Comparison of ENCODE assay signal across 12 cellular contexts in the genomic region with DNA sequence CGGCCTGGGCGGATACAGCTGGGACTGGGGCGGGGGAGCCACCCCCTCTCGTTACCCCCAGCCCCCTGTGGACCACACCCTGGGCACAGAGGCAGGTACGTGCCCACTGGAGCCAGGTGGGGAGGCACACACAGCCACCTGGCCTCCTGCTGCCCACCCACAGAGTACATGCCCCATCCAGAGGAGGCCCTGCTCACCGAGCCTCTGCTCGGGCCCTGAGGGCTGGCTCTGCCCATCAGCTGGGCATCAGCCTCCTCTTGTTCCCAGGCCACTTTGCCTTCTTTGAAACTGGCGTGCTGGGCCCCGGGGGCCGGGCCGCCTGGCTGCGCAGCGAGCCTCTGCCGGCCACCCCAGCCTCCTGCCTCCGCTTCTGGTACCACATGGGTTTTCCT. TPM values are rescaled to one million over a fixed set of nuclear protein-coding genes. Genes with fewer than 3 reads are reported as not detected.
A peak's percentile ranks its signal among the peaks of the same experiment; 100 is the strongest.
DNase-seq lines count a peak whose midpoint lies in the region; ATAC-seq lines count a peak whose summit lies in the region.
"Had no signal": no experiment of that assay in that cellular context is flagged by ENCODE, and none has a peak within 500 bp of the region (broad histone marks: within the 10 kb centered on the region; RNA-seq: fewer than 3 reads in every experiment).

No MANE protein-coding gene starts in this region.

- WGBS in aorta, 2 donors, result 80 to 85% methylated on average over 15 of the region's 15 CpGs

- peaks cover 27 to 52% (median 31%) of the 10 kb centered on the region in 11 experiments for H3K36me3 ChIP-seq in BLaER1 treated with 17β-estradiol and CSF1 and Interleukin-3, amounts not matched to agents 10 nM and 100 nM
- peaks cover 27 to 28% of the 10 kb centered on the region in 2 donors for H3K36me3 ChIP-seq in mucosa of rectum (ENCODE audit: control insufficient read depth in 2 of 2, insufficient read depth in 2 of 2, low read length in 2 of 2)
- H3K36me3 ChIP-seq in aorta (ENCODE audit: control insufficient read depth in 1 of 2, insufficient read depth in 2 of 2, low read length in 1 of 2), result peaks cover 0 to 3% of the 10 kb centered on the region in 2 donors

- no peak overlapping the region for H3K4me3 ChIP-seq in BLaER1 treated with 17β-estradiol and CSF1 and Interleukin-3, amounts not matched to agents 10 nM and 100 nM
- H3K4me3 ChIP-seq in mucosa of rectum (ENCODE audit: low read length in 2 of 2) (peak overlapping the region in 1 of 2 donors; percentile 16), aorta (ENCODE audit: low read length in 2 of 2) (no peak overlapping the region)

- peaks cover 40 to 92% (median 82%) of the 10 kb centered on the region in 10 experiments; a peak in 19 of 20 replicates for H3K4me1 ChIP-seq in BLaER1 treated with 17β-estradiol and CSF1 and Interleukin-3, amounts not matched to agents 10 nM and 100 nM
- H3K4me1 ChIP-seq in mucosa of rectum (ENCODE audit: control insufficient read depth in 2 of 2, insufficient read depth in 2 of 2, low read length in 2 of 2), result peaks cover 47 to 57% of the 10 kb centered on the region in 2 donors
- no peaks in the 10 kb centered on the region for H3K4me1 ChIP-seq in aorta (ENCODE audit: control insufficient read depth in 1 of 2, insufficient read depth in 2 of 2, low read length in 2 of 2)

- peak overlapping the region in 9 of 11 experiments; percentile 50 to 94 (median 81); a peak in 16 of 22 replicates for H3K4me2 ChIP-seq in BLaER1 treated with 17β-estradiol and CSF1 and Interleukin-3, amounts not matched to agents 10 nM and 100 nM

- peaks cover 37 to 98% (median 90%) of the 10 kb centered on the region in 11 experiments; a peak in 21 of 22 replicates for H4K20me1 ChIP-seq in BLaER1 treated with 17β-estradiol and CSF1 and Interleukin-3, amounts not matched to agents 10 nM and 100 nM

- peak overlapping the region in 8 of 11 experiments; percentile 43 to 77 (median 58); a peak in 15 of 22 replicates for H3K9ac ChIP-seq in BLaER1 treated with 17β-estradiol and CSF1 and Interleukin-3, amounts not matched to agents 10 nM and 100 nM
- peak overlapping the region; percentile 52 to 80 for H3K9ac ChIP-seq in mucosa of rectum (ENCODE audit: low read depth in 1 of 2, low read length in 2 of 2)

- peak overlapping the region in 4 of 11 experiments; percentile 45 to 59 (median 55); a peak in 7 of 22 replicates for H3K27ac ChIP-seq in BLaER1 treated with 17β-estradiol and CSF1 and Interleukin-3, amounts not matched to agents 10 nM and 100 nM
- H3K27ac ChIP-seq in mucosa of rectum (ENCODE audit: low read depth in 2 of 2, low read length in 2 of 2) (peak overlapping the region; percentile 95 to 96), aorta (ENCODE audit: low read depth in 1 of 2, low read length in 2 of 2) (no peak overlapping the region)

- DNase-seq in astrocyte of the hippocampus (ENCODE audit: low read depth, low spot score) (peak; percentile 5), aorta (no peak), cortex of kidney (lab: John Stamatoyannopoulos, UW) (no peak)
- no peak for DNase-seq in activated T-cell treated with anti-CD3 and anti-CD28 coated beads, Interleukin-2, amount 50 U/mL, for 48 hours
- DNase-seq: DMS79 treated with DMSO at 0.1 percent for 48 hours; natural killer cell; NCI-H1694; NCI-H510A; stimulated activated CD4-positive, alpha-beta T cell treated with anti-CD3 and anti-CD28 coated beads, Interleukin-4, amount 100 ng/mL, for 24 hours had no signal

- no peaks in the 10 kb centered on the region for H3K27me3 ChIP-seq in BLaER1 treated with 17β-estradiol and CSF1 and Interleukin-3, amounts not matched to agents 10 nM and 100 nM
- H3K27me3 ChIP-seq in mucosa of rectum (ENCODE audit: control insufficient read depth in 2 of 2, insufficient read depth in 2 of 2, low read length in 2 of 2), result no peaks in the 10 kb centered on the region
- no peaks in the 10 kb centered on the region for H3K27me3 ChIP-seq in aorta (ENCODE audit: control insufficient read depth in 1 of 2, insufficient read depth in 2 of 2, low read length in 1 of 2)

- no peak for ATAC-seq in aorta (ENCODE audit: low FRiP score)
- ATAC-seq: WTC11 had no signal

- H3K9me3 ChIP-seq in BLaER1 treated with 17β-estradiol and CSF1 and Interleukin-3, amounts not matched to agents 10 nM and 100 nM (replicated peaks in 1 of 11), result no peaks in the 10 kb centered on the region
- H3K9me3 ChIP-seq in mucosa of rectum (ENCODE audit: control insufficient read depth in 2 of 2, low read length in 2 of 2) (no peaks in the 10 kb centered on the region), aorta (ENCODE audit: control insufficient read depth, low read length) (no peaks in the 10 kb centered on the region)

- intact Hi-C loops in aorta (cut with DNase I), result no loop called here

RNA-seq across cellular contexts. Expression of a gene that starts 6.3 kb away (rescaled TPM):
- total RNA-seq in aorta, result 1 to 10 TPM; 2.4 to 5.0 TPM
- 10 to 100 TPM in 1 of 2 donors, 1 to 10 TPM in 1; 2.6 to 19.0 TPM for polyA plus RNA-seq in aorta

RNA-seq across cellular contexts. Expression of a gene that starts 7.7 kb away (rescaled TPM):
- total RNA-seq in aorta, result 100 to 1,000 TPM; 193 to 223 TPM
- 100 to 1,000 TPM; 421 to 505 TPM for polyA plus RNA-seq in aorta

RNA-seq across cellular contexts. Expression of a gene that starts 9.2 kb away (rescaled TPM):
- total RNA-seq in aorta, result 10 to 100 TPM; 65.6 to 84.1 TPM
- 100 to 1,000 TPM; 129 to 165 TPM for polyA plus RNA-seq in aorta

RNA-seq across cellular contexts. Expression of a gene that starts 16.2 kb away (rescaled TPM):
- total RNA-seq in aorta, result 1 to 10 TPM; 6.1 to 6.2 TPM
- polyA plus RNA-seq in aorta, result 10 to 100 TPM in 1 of 2 donors, under 1 TPM in 1; 0.63 to 26.9 TPM

RNA-seq across cellular contexts. Expression of a gene that starts 27.9 kb away (rescaled TPM):
- 10 to 100 TPM in 1 of 2 donors, 1 to 10 TPM in 1; 9.1 to 22.1 TPM for total RNA-seq in aorta
- 10 to 100 TPM in 1 of 2 donors, 1 to 10 TPM in 1; 4.8 to 14.0 TPM for polyA plus RNA-seq in aorta

Comparison
In these comparisons a context has a peak if more than half of its experiments do, and no peak if none do; other contexts are left out.
1. H3K27ac ChIP-seq: peak in mucosa of rectum (2 of 2); none in aorta (0 of 2).